8 cellular contexts compared by ENCODE assay signal in the genomic region with DNA sequence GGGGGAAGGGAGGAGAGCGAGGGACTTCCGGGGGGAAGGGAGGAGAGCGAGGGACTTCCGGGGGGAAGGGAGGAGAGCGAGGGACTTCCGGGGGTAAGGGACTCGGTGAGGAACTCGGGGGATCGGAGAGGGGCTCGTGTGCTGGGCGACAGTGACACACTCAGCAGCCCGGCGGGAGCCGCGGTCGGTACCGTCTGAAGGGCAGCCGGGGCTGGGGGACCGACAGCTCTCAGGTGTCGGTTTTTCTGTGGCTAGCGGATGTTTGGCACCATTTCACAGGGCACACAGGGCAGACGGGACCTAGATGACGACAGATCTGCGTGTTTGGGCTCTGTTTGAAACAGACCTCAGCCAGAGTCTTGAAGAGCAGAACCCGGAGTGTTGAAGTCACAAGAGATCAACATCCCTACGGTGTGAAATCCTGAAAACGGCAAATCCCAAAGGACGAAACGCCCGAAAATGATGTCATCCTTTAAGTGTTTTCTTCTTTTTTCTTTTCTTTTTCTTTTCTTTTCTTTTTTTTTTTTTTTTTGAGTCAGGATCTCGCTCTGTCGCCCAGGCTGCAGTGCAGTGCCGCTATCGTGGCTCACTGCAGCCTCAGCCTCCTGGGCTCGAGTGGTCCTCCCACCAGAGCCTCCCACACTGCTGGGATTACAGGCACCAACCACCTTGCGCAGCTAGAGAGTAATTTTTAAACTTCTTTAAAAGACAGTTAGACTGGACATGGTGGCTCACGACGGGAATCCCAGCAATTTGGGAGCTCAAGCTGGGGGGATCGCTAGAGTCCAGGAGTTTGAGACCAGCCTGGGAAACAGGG. TPM values are rescaled to one million over a fixed set of nuclear protein-coding genes. Genes with fewer than 3 reads are reported as not detected.
A peak's percentile ranks its signal among the peaks of the same experiment; 100 is the strongest.
DNase-seq lines count a peak whose midpoint lies in the region; ATAC-seq and TF ChIP-seq lines count a peak whose summit lies in the region.

No MANE protein-coding gene starts in this region.

- H3K4me3 Mint-ChIP-seq in CD8-positive, alpha-beta memory T cell = peak overlapping the region; percentile 90 to 99 (median 96)
- peak overlapping the region; percentile 95 for H3K4me3 Mint-ChIP-seq in activated naive CD4-positive, alpha-beta T cell treated with anti-CD3 and anti-CD28 coated beads for 36 hours

- H2AK9ac ChIP-seq in IMR-90 (replicated peaks; ENCODE audit: low read depth, low read length, poor library complexity) = peak overlapping the region; percentile 86

- no peak for TF ChIP-seq EP300 in suprapubic skin (IDR thresholded peaks at IDR 0.05)

- peak; percentile 81 to 97 (median 92) for DNase-seq in CD8-positive, alpha-beta memory T cell
- peak; percentile 82 for DNase-seq in IMR-90
- DNase-seq in SK-MEL-5 (ENCODE audit: low read depth, low spot score) = peak; percentile 72
- DNase-seq in activated naive CD4-positive, alpha-beta T cell treated with anti-CD3 and anti-CD28 coated beads for 36 hours = peak; percentile 77
- peak; percentile 76 for DNase-seq in germinal center (ENCODE audit: low spot score)
- peak; percentile 26 for DNase-seq in occipital lobe (lab: John Stamatoyannopoulos, UW)
- DNase-seq in suprapubic skin (ENCODE audit: low spot score in 2 of 2) = peak; percentile 87 to 89

- no peak overlapping the region for H2BK20ac ChIP-seq in IMR-90 (ENCODE audit: low read depth, low read length)

- H4K91ac ChIP-seq in IMR-90 (ENCODE audit: insufficient read depth, low read depth, low read length) = peak overlapping the region; percentile 84

- H3K18ac ChIP-seq in IMR-90 (ENCODE audit: low read depth, low read length) = peak overlapping the region; percentile 56

- intact Hi-C loops in IMR-90 (cut with micrococcal nuclease) = loop anchor here (2.0 kb wide), 1 partner anchor 267 kb away; the partner anchor contains the start of gene SPG7
- intact Hi-C loops in activated naive CD4-positive, alpha-beta T cell treated with anti-CD3 and anti-CD28 coated beads for 36 hours (cut with micrococcal nuclease) = loop anchor here (1.0 to 10.0 kb wide), 8 partner anchors 25 to 633 kb away; partner anchors contain the start of genes ACSF3, ANKRD11, CHMP1A and SPATA33

- no peaks in the 10 kb centered on the region for H3K36me3 ChIP-seq in CD8-positive, alpha-beta memory T cell (ENCODE audit: insufficient read depth, low read length)
- H3K36me3 ChIP-seq in IMR-90 (ENCODE audit: control insufficient read depth, insufficient read depth, low read length) (no peaks in the 10 kb centered on the region), suprapubic skin (no peaks in the 10 kb centered on the region)

- in situ Hi-C loops in IMR-90 (cut with MboI; ENCODE audit: low sequenced_read_pairs) (no loop called here), SK-MEL-5 (cut with HindIII; ENCODE audit: low pct_unique_long_range_greater_than_20kb, low sequenced_read_pairs) (no loop called here)

- CTCF ChIA-PET in CD8-positive, alpha-beta memory T cell (lab: Charles Lee) = interaction anchor here (0.6 to 2.4 kb wide), 5 partner anchors 24 to 779 kb away, joined by 3 to 12 read pairs (median 6); partner anchors contain the start of genes SPG7 and ZNF778
- CTCF ChIA-PET in IMR-90 (lab: Yijun Ruan, JAX) = interaction anchor here (1.2 kb wide), 1 partner anchor 184 kb away, joined by 3 read pairs; no protein-coding TSS in a partner anchor
- CTCF ChIA-PET in activated naive CD4-positive, alpha-beta T cell treated with anti-CD3 and anti-CD28 coated beads for 36 hours (lab: Charles Lee) = interaction anchor here (1.0 to 1.8 kb wide), 8 partner anchors 9 to 269 kb away, joined by 3 to 5 read pairs (median 4); no protein-coding TSS in a partner anchor

- peak overlapping the region; percentile 97 for H3K4ac ChIP-seq in IMR-90 (ENCODE audit: low read depth, low read length)

- H3K27ac Mint-ChIP-seq in CD8-positive, alpha-beta memory T cell = peak overlapping the region; percentile 97 to 100 (median 98)
- peak overlapping the region; percentile 95 for H3K27ac Mint-ChIP-seq in activated naive CD4-positive, alpha-beta T cell treated with anti-CD3 and anti-CD28 coated beads for 36 hours

- H3K36me3 Mint-ChIP-seq in CD8-positive, alpha-beta memory T cell = peaks cover 0 to 3% (median 0%) of the 10 kb centered on the region in 3 donors
- peaks cover 2% of the 10 kb centered on the region for H3K36me3 Mint-ChIP-seq in activated naive CD4-positive, alpha-beta T cell treated with anti-CD3 and anti-CD28 coated beads for 36 hours (ENCODE audit: low read depth)

- 1% methylated on average over 25 of the region's 39 CpGs; no CpG with 5 or more reads in 1 of the 2 experiments for WGBS in IMR-90 (ENCODE audit: extremely low coverage in 2 of 2, insufficient read length in 1 of 2), 2 experiments
- WGBS in suprapubic skin = 8% methylated on average over 37 of the region's 39 CpGs

- TSS peak; percentile 92 for BruUV-seq in IMR-90 (replicated peaks; lab: Mats Ljungman, UMichigan)

- peak overlapping the region; percentile 73 for H2BK120ac ChIP-seq in IMR-90 (ENCODE audit: low read depth, low read length)

- peaks cover 0 to 2% of the 10 kb centered on the region in 2 donors for H3K27me3 Mint-ChIP-seq in CD8-positive, alpha-beta memory T cell
- H3K27me3 Mint-ChIP-seq in activated naive CD4-positive, alpha-beta T cell treated with anti-CD3 and anti-CD28 coated beads for 36 hours (ENCODE audit: low read depth) = no peaks in the 10 kb centered on the region

- ATAC-seq in GM19463 (IDR thresholded peaks at IDR 0.05; ENCODE audit: unreplicated experiment) = peak; percentile 70
- ATAC-seq in IMR-90 (ENCODE audit: low read depth) = peak; percentile 67

- peaks cover 4% of the 10 kb centered on the region for H3K4me1 ChIP-seq in CD8-positive, alpha-beta memory T cell (ENCODE audit: insufficient read depth, low read length)
- H3K4me1 ChIP-seq in IMR-90 (ENCODE audit: control insufficient read depth, insufficient read depth, low read length) = 0 out of 2 replicates have a peak, but pooled peaks cover 2% of the 10 kb centered on the region
- peaks cover 4% of the 10 kb centered on the region for H3K4me1 ChIP-seq in suprapubic skin

- TF ChIP-seq CTCF in IMR-90 (conservative IDR thresholded peaks at IDR 0.05; ENCODE audit: low read depth, low read length) = no peak
- TF ChIP-seq CTCF in suprapubic skin (IDR thresholded peaks at IDR 0.05) = no peak

- TF ChIP-seq POLR2A in IMR-90 (IDR thresholded peaks at IDR 0.05; ENCODE audit: low read depth, low read length) (peak; percentile 91), suprapubic skin (IDR thresholded peaks at IDR 0.05) (peak in 1 of 2 donors; percentile 79)

- no peaks in the 10 kb centered on the region; the same call in 1 of the 2 replicates for H3K9me1 ChIP-seq in IMR-90 (ENCODE audit: insufficient read depth, low read length)

- H3K9me3 ChIP-seq in CD8-positive, alpha-beta memory T cell (ENCODE audit: low read length) = no peaks in the 10 kb centered on the region
- H3K9me3 ChIP-seq in IMR-90 (ENCODE audit: control insufficient read depth, insufficient read depth, low read length) = no peaks in the 10 kb centered on the region
- no peaks in the 10 kb centered on the region for H3K9me3 ChIP-seq in suprapubic skin

- H3K4me3 ChIP-seq in CD8-positive, alpha-beta memory T cell (ENCODE audit: low read length) = peak overlapping the region; percentile 86
- peak overlapping the region; percentile 73 for H3K4me3 ChIP-seq in IMR-90 (ENCODE audit: insufficient read depth, low read depth, low read length)
- peak overlapping the region; percentile 66 for H3K4me3 ChIP-seq in suprapubic skin

- peak overlapping the region; percentile 99 for H3K27ac ChIP-seq in CD8-positive, alpha-beta memory T cell (ENCODE audit: low read depth, low read length)
- H3K27ac ChIP-seq in IMR-90 (ENCODE audit: insufficient read depth, low read length) = peak overlapping the region; percentile 96
- peak overlapping the region; percentile 94 for H3K27ac ChIP-seq in suprapubic skin

- no peaks in the 10 kb centered on the region for H3K9me3 Mint-ChIP-seq in CD8-positive, alpha-beta memory T cell
- H3K9me3 Mint-ChIP-seq in activated naive CD4-positive, alpha-beta T cell treated with anti-CD3 and anti-CD28 coated beads for 36 hours = no peaks in the 10 kb centered on the region

- peaks cover 5 to 14% of the 10 kb centered on the region in 2 experiments; a peak in 3 of 4 replicates for H3K79me1 ChIP-seq in IMR-90 (ENCODE audit: low read depth in 1 of 2, low read length in 2 of 2)

- H3K4me2 ChIP-seq in IMR-90 (ENCODE audit: low read depth, low read length) = peak overlapping the region; percentile 81

- no peak for TF ChIP-seq RAD21 in IMR-90 (IDR thresholded peaks at IDR 0.05; ENCODE audit: low read length)

- peak overlapping the region; percentile 76 for H3K56ac ChIP-seq in IMR-90 (ENCODE audit: extremely low read depth, insufficient read depth, low read length)

- peak overlapping the region; percentile 73 for H2AK5ac ChIP-seq in IMR-90 (ENCODE audit: low read depth, low read length)

- H3K9ac ChIP-seq in IMR-90 (ENCODE audit: low read depth, low read length) = peak overlapping the region; percentile 97

- no peak overlapping the region for H2BK15ac ChIP-seq in IMR-90 (ENCODE audit: low read depth, low read length)

- peak overlapping the region; percentile 97 for H2BK5ac ChIP-seq in IMR-90 (ENCODE audit: low read depth, low read length, poor library complexity, severe bottlenecking)

- peak overlapping the region; percentile 94 for H3K14ac ChIP-seq in IMR-90 (replicated peaks; ENCODE audit: low read depth, low read length)

- H4K20me1 ChIP-seq in IMR-90 (ENCODE audit: insufficient read depth, low read length) = no peaks in the 10 kb centered on the region

- H3K23ac ChIP-seq in IMR-90 (ENCODE audit: low read depth, low read length) = peak overlapping the region; percentile 93; the same call in 1 of the 2 replicates

- H4K8ac ChIP-seq in IMR-90 (ENCODE audit: low read depth in 2 of 2, low read length in 2 of 2) = peak overlapping the region; percentile 48 to 97

- dilution Hi-C loops in IMR-90 (cut with HindIII; ENCODE audit: low sequenced_read_pairs, unreplicated experiment) = no loop called here

- H2AFZ ChIP-seq in IMR-90 (replicated peaks; ENCODE audit: low read length, poor library complexity) = peak overlapping the region; percentile 94

- POLR2A ChIA-PET in CD8-positive, alpha-beta memory T cell (lab: Charles Lee) = interaction anchor here (0.6 to 1.7 kb wide), 7 partner anchors 24 to 430 kb away, joined by 3 to 5 read pairs (median 4); partner anchors contain the start of genes APRT, CHMP1A, SPATA33 and SPG7
- POLR2A ChIA-PET in IMR-90 (lab: Charles Lee; ENCODE audit: unreplicated experiment) = interaction anchor here (0.6 kb wide), 1 partner anchor 35 kb away, joined by 4 read pairs; no protein-coding TSS in a partner anchor

- H4K5ac ChIP-seq in IMR-90 (ENCODE audit: low read depth, low read length) = peak overlapping the region; percentile 89

- peaks cover 13 to 29% (median 14%) of the 10 kb centered on the region in 3 donors for H3K4me1 Mint-ChIP-seq in CD8-positive, alpha-beta memory T cell
- peaks cover 16% of the 10 kb centered on the region for H3K4me1 Mint-ChIP-seq in activated naive CD4-positive, alpha-beta T cell treated with anti-CD3 and anti-CD28 coated beads for 36 hours (ENCODE audit: low read depth)

- H3K27me3 ChIP-seq in CD8-positive, alpha-beta memory T cell (ENCODE audit: insufficient read depth, low read length, poor library complexity, severe bottlenecking) = no peaks in the 10 kb centered on the region
- H3K27me3 ChIP-seq in IMR-90 (ENCODE audit: control insufficient read depth, insufficient read depth, low read length) = no peaks in the 10 kb centered on the region
- H3K27me3 ChIP-seq in suprapubic skin = no peaks in the 10 kb centered on the region

RNA-seq across cellular contexts. Expression of gene ZNF778, which starts 23.9 kb away (rescaled TPM):
- total RNA-seq in CD8-positive, alpha-beta memory T cell = 10 to 100 TPM; 11.4 to 13.5 TPM
- 4.1 TPM for polyA plus RNA-seq in CD8-positive, alpha-beta memory T cell
- 8.3 and 9.9 TPM in 2 replicates for total RNA-seq in IMR-90 (2012; rRNA removed)
- polyA plus RNA-seq in IMR-90 (2012; rRNA removed) = 4.1 and 5.6 TPM in 2 replicates
- polyA plus RNA-seq in IMR-90 (2012; cell fraction: cytosol; rRNA removed) = 1.6 and 2.1 TPM in 2 replicates
- 10.5 and 11.8 TPM in 2 replicates for polyA plus RNA-seq in IMR-90 (2012; cell fraction: nucleus; rRNA removed; ENCODE audit: low replicate concordance)
- 3.1 and 5.2 TPM in 2 replicates for total RNA-seq in SK-MEL-5 (2014; rRNA removed; shearing (Covaris generic))
- 4.3 and 5.0 TPM in 2 replicates for polyA plus RNA-seq in SK-MEL-5 (2015; cell fraction: cytosol; rRNA removed)
- polyA plus RNA-seq in SK-MEL-5 (2015; cell fraction: nucleus; rRNA removed) = 7.8 and 13.5 TPM in 2 replicates
- 1 to 10 TPM; 3.5 to 3.6 TPM for total RNA-seq in activated naive CD4-positive, alpha-beta T cell treated with anti-CD3 and anti-CD28 coated beads for 36 hours
- 17.3 TPM for total RNA-seq in occipital lobe
- 10 to 100 TPM; 22.0 to 69.6 (median 26.0) TPM for total RNA-seq in suprapubic skin

RNA-seq across cellular contexts. Expression of gene SLC22A31, which starts 41.1 kb away (rescaled TPM):
- total RNA-seq in CD8-positive, alpha-beta memory T cell = not detected
- polyA plus RNA-seq in CD8-positive, alpha-beta memory T cell = not detected
- total RNA-seq in IMR-90 (2012; rRNA removed) (0.18 and 0.56 TPM in 2 replicates), occipital lobe (not detected), suprapubic skin (1 to 10 TPM in 3 of 4 donors, under 1 TPM in 1; 0.72 to 6.6 (median 4.7) TPM)
- polyA plus RNA-seq in IMR-90 (2012; rRNA removed) = 5.0 and 5.5 TPM in 2 replicates
- polyA plus RNA-seq in IMR-90 (2012; cell fraction: cytosol; rRNA removed) = 2.8 and 4.2 TPM in 2 replicates
- 48.5 and 137 TPM in 2 replicates for polyA plus RNA-seq in IMR-90 (2012; cell fraction: nucleus; rRNA removed; ENCODE audit: low replicate concordance)
- 0.77 TPM in 1 of 2 replicates, not detected in the other for total RNA-seq in SK-MEL-5 (2014; rRNA removed; shearing (Covaris generic))
- polyA plus RNA-seq in SK-MEL-5 (2015; cell fraction: cytosol; rRNA removed) = 0.19 and 0.34 TPM in 2 replicates
- polyA plus RNA-seq in SK-MEL-5 (2015; cell fraction: nucleus; rRNA removed) = 13.8 and 14.7 TPM in 2 replicates
- under 1 TPM; 0.31 to 0.64 TPM for total RNA-seq in activated naive CD4-positive, alpha-beta T cell treated with anti-CD3 and anti-CD28 coated beads for 36 hours

Comparison
In these comparisons a context has a peak if more than half of its experiments do, and no peak if none do; other contexts are left out.
1. Peak in every context shown above with its lines: DNase-seq, ATAC-seq, H3K4me3 ChIP-seq and H3K27ac ChIP-seq.
2. DNase-seq: peak in every context shown above with its lines; median percentile 92 in CD8-positive, alpha-beta memory T cell; 88 in suprapubic skin; 82 in IMR-90; 77 in activated naive CD4-positive, alpha-beta T cell treated with anti-CD3 and anti-CD28 coated beads for 36 hours; 76 in germinal center; 72 in SK-MEL-5; 26 in occipital lobe.